1 cellular context compared by ENCODE assay signal in the genomic region with DNA sequence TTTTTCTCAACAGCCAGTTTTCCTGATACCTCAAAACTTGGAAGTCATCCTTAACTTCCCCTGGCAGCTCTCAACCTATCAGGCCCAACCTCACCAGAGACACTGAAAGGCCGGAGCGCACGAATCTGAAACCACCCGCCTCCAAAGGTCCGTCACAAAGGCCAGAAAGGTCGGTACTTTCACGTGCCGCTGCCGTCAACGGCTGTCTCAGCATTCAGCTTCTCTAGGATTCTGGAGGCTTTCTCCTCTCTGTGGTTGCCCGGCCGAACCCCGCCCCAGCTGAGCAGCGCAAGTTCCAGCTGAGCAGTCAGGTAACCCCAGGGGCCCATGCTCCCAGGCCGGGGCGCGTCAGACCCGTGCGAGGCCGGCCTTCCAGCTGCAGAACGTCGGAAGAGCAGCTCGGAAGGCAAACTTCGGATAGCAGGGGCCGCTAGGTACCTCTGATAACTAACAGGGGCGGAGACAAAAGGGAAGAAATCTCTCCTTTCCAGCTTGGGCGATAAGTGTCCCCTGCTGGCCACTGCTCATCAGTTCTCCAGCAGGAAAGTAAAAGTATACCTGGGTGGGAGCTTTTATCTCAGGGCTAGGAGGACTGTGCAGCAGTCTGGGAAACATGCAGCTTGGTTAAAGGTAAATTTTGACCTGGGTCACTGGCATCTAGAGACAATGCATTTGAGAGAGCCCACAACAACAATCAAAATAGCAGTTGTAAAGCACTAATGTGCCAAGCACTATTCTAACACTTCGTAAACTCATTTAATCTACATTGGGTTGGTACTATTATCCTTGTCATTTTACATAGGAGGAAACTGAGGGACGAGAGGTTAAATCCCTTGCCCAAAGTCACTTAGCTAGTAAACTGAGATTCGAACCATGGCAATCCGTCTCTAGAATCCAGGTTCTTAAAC.
TF ChIP-seq lines count a peak whose summit lies in the region.

No MANE protein-coding gene starts in this region.

TF ChIP-seq in liver, 16 proteins besides CTCF, POLR2A, EP300 and RAD21 (continued from another document):
- TF ChIP-seq, protein P1, sequence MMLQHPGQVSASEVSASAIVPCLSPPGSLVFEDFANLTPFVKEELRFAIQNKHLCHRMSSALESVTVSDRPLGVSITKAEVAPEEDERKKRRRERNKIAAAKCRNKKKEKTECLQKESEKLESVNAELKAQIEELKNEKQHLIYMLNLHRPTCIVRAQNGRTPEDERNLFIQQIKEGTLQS (IDR thresholded peaks at IDR 0.05), result no peak
- TF ChIP-seq FOXA1 (IDR thresholded peaks at IDR 0.05) (no peak), TAF1 (conservative IDR thresholded peaks at IDR 0.05) (peak; percentile 63), JUND (IDR thresholded peaks at IDR 0.05) (peak; percentile 14 to 28), HNF4G (IDR thresholded peaks at IDR 0.05) (peak; percentile 33), HNF4A (conservative IDR thresholded peaks at IDR 0.05) (peak; percentile 80 to 81), FOXA2 (IDR thresholded peaks at IDR 0.05) (no peak), NR2F2 (IDR thresholded peaks at IDR 0.05) (peak; percentile 99)
